In genomic region chr12:126772171-126772864, GRCh38 we compare ENCODE assay signal across 1 cellular context.
TF ChIP-seq lines count a peak whose summit lies in the region.

No MANE protein-coding gene starts in this region.

TF ChIP-seq in GM23338, 12 proteins besides CTCF, POLR2A, EP300 and RAD21 (continued from another document):
- TF ChIP-seq REST (IDR thresholded peaks at IDR 0.05; ENCODE audit: unreplicated experiment) = no peak
